23 cellular contexts compared by ENCODE assay signal in genomic region chr16:85117418-85117817, GRCh38. TPM values are rescaled to one million over a fixed set of nuclear protein-coding genes. Genes with fewer than 3 reads are reported as not detected.
DNase-seq lines count a peak whose midpoint lies in the region; ATAC-seq and TF ChIP-seq lines count a peak whose summit lies in the region.
"Had no signal": no experiment of that assay in that cellular context is flagged by ENCODE, and none has a peak within 500 bp of the region (broad histone marks: within the 10 kb centered on the region; RNA-seq: fewer than 3 reads in every experiment).

No MANE protein-coding gene starts in this region.

- WGBS in mesenchymal stem cell = 95% methylated on average over 12 of the region's 12 CpGs

- H2AFZ ChIP-seq in mesenchymal stem cell (ENCODE audit: low read depth, low read length) (no peak overlapping the region), osteoblast (ENCODE audit: low read length) (no peak overlapping the region)
- H2AFZ ChIP-seq: GM23248 had no signal

- no peak overlapping the region for H3K23ac ChIP-seq in mesenchymal stem cell (ENCODE audit: low read length in 2 of 2)

- H2BK12ac ChIP-seq in mesenchymal stem cell (ENCODE audit: low read length in 2 of 2) = peak overlapping the region in 1 of 2 experiments; percentile 39

- H2BK15ac ChIP-seq in mesenchymal stem cell (ENCODE audit: low read depth, poor library complexity, severe bottlenecking) = no peak overlapping the region

- no peaks in the 10 kb centered on the region for H4K20me1 ChIP-seq in osteoblast (ENCODE audit: insufficient read depth, low read length)
- H4K20me1 ChIP-seq: BLaER1 treated with 17β-estradiol and CSF1 and Interleukin-3, amounts not matched to agents 10 nM and 100 nM had no signal

- no peak for TF ChIP-seq CTCF in osteoblast (IDR thresholded peaks at IDR 0.05; ENCODE audit: extremely low read depth, low read depth, low read length)

- H3K4me2 ChIP-seq in mesenchymal stem cell (ENCODE audit: low read length, poor library complexity, severe bottlenecking) = no peak overlapping the region
- no peak overlapping the region for H3K4me2 ChIP-seq in osteoblast (ENCODE audit: insufficient read depth, low read length)
- H3K4me2 ChIP-seq: BLaER1 treated with 17β-estradiol and CSF1 and Interleukin-3, amounts not matched to agents 10 nM and 100 nM had no signal

- no peak overlapping the region for H2BK120ac ChIP-seq in mesenchymal stem cell (ENCODE audit: low read depth, low read length)

- H2BK5ac ChIP-seq in mesenchymal stem cell (ENCODE audit: low read depth, low read length, poor library complexity, severe bottlenecking) = no peak overlapping the region

- H4K8ac ChIP-seq in mesenchymal stem cell (ENCODE audit: low read length) = no peak overlapping the region

- H3K79me1 ChIP-seq in mesenchymal stem cell (replicated peaks; ENCODE audit: low read length, poor library complexity, severe bottlenecking) = no peaks in the 10 kb centered on the region

- H3K14ac ChIP-seq in mesenchymal stem cell (ENCODE audit: low read length in 2 of 2) = no peak overlapping the region

- H3K36me3 ChIP-seq in mesenchymal stem cell (ENCODE audit: control insufficient read depth in 1 of 2, insufficient read depth in 2 of 2, low read depth in 1 of 2, low read length in 2 of 2) (no peaks in the 10 kb centered on the region), osteoblast (ENCODE audit: insufficient read depth, low read length) (no peaks in the 10 kb centered on the region)
- H3K36me3 ChIP-seq: BE2C; BLaER1 treated with 17β-estradiol and CSF1 and Interleukin-3, amounts not matched to agents 10 nM and 100 nM had no signal

- H3K4me3 ChIP-seq in mesenchymal stem cell (ENCODE audit: insufficient read depth in 1 of 2, low read depth in 1 of 2, low read length in 2 of 2) = no peak overlapping the region
- no peak overlapping the region for H3K4me3 ChIP-seq in osteoblast (ENCODE audit: insufficient read depth, low read length)
- H3K4me3 ChIP-seq: BLaER1 treated with 17β-estradiol and CSF1 and Interleukin-3, amounts not matched to agents 10 nM and 100 nM; GM12878; GM23248 had no signal

- ATAC-seq in Right ventricle myocardium inferior (no peak), left ventricle myocardium superior (no peak), sciatic nerve (no peak)
- ATAC-seq: GM12878 had no signal

- H3K4me1 ChIP-seq in mesenchymal stem cell (ENCODE audit: control insufficient read depth, insufficient read depth, low read depth, low read length) = peaks cover 5% of the 10 kb centered on the region
- H3K4me1 ChIP-seq in osteoblast (ENCODE audit: insufficient read depth, low read length) = peaks cover 4% of the 10 kb centered on the region

- no peaks in the 10 kb centered on the region for H3K9me3 ChIP-seq in mesenchymal stem cell (ENCODE audit: control insufficient read depth, low read length)
- H3K9me3 ChIP-seq in osteoblast (ENCODE audit: low read depth, low read length) = no peaks in the 10 kb centered on the region
- H3K9me3 ChIP-seq: BE2C had no signal

- no peak overlapping the region for H3K4ac ChIP-seq in mesenchymal stem cell (ENCODE audit: low read depth in 1 of 2, low read length in 2 of 2)

- H3K79me2 ChIP-seq in osteoblast (ENCODE audit: insufficient read depth, low read length) = no peaks in the 10 kb centered on the region

- peak overlapping the region; percentile 62 for H2AK5ac ChIP-seq in mesenchymal stem cell (ENCODE audit: low read length, severe bottlenecking)

- peak; percentile 14 for DNase-seq in Right ventricle myocardium inferior (ENCODE audit: missing footprints)
- no peak for DNase-seq in left ventricle myocardium superior
- DNase-seq in mesenchymal stem cell = no peak
- DNase-seq in osteoblast (ENCODE audit: insufficient read length, low spot score, missing footprints) = peak; percentile 35
- no peak for DNase-seq in sciatic nerve (ENCODE audit: low spot score)
- DNase-seq in AG20443 (ENCODE audit: low spot score) = no peak
- DNase-seq: AML-193; BE2C; CD4-positive, alpha-beta T cell; CD8-positive, alpha-beta memory T cell; DMS 273 treated with DMSO at 0.1 percent for 48 hours; DMS79; EL; GDM1; GM23248; H7; HCEC 1CT had no signal

- H3K27ac ChIP-seq in mesenchymal stem cell (ENCODE audit: low read length, poor library complexity, severe bottlenecking) = no peak overlapping the region
- no peak overlapping the region for H3K27ac ChIP-seq in osteoblast (ENCODE audit: low read depth, low read length)
- H3K27ac ChIP-seq: BLaER1 treated with 17β-estradiol and CSF1 and Interleukin-3, amounts not matched to agents 10 nM and 100 nM; GM23248 had no signal

- no peak overlapping the region for H3K9ac ChIP-seq in mesenchymal stem cell (ENCODE audit: low read length)
- H3K9ac ChIP-seq: GM23248 had no signal

- intact Hi-C loops in Right ventricle myocardium inferior (cut with DNase I) (loop anchor here (5.0 kb wide), 1 partner anchor 130 kb away; no protein-coding TSS in a partner anchor), left ventricle myocardium superior (cut with micrococcal nuclease) (no loop called here), sciatic nerve (cut with DNase I) (loop anchor here (10.0 kb wide), 1 partner anchor 597 kb away; no protein-coding TSS in a partner anchor)

- peak overlapping the region in 1 of 2 experiments; percentile 50 for H3K18ac ChIP-seq in mesenchymal stem cell (ENCODE audit: low read depth in 1 of 2, low read length in 2 of 2)

- H3K27me3 ChIP-seq in mesenchymal stem cell (ENCODE audit: control insufficient read depth in 1 of 2, insufficient read depth in 1 of 2, low read length in 2 of 2) (peaks cover 0 to 11% of the 10 kb centered on the region in 2 experiments), osteoblast (ENCODE audit: insufficient read depth, low read length) (no peaks in the 10 kb centered on the region)
- H3K27me3 ChIP-seq: BE2C; BLaER1 treated with 17β-estradiol and CSF1 and Interleukin-3, amounts not matched to agents 10 nM and 100 nM had no signal

- no peak overlapping the region for H4K91ac ChIP-seq in mesenchymal stem cell (ENCODE audit: low read length)

RNA-seq across cellular contexts. Expression of gene CIBAR2, which starts 5.1 kb away (rescaled TPM):
- not detected for total RNA-seq in Right ventricle myocardium inferior
- total RNA-seq in left ventricle myocardium superior = not detected
- polyA plus RNA-seq in mesenchymal stem cell (2013, experiment 1 of 2) = 0.03 TPM
- polyA plus RNA-seq in mesenchymal stem cell (2013, experiment 2 of 2) = 0.07 TPM
- total RNA-seq in osteoblast = under 0.01 TPM in 1 of 2 replicates, not detected in the other
- total RNA-seq in sciatic nerve = not detected
- total RNA-seq: A172; A673; CD4-positive, alpha-beta T cell; CD8-positive, alpha-beta memory T cell; GM12878; GM23248; H1; H7 had no signal
- polyA plus RNA-seq: CD14-positive monocyte; CD8-positive, alpha-beta memory T cell; GM23248 had no signal

Comparison
In these comparisons a context has a peak if more than half of its experiments do, and no peak if none do; other contexts are left out.
1. DNase-seq: peak in Right ventricle myocardium inferior (single experiment) and osteoblast (single experiment); none in left ventricle myocardium superior (single experiment), mesenchymal stem cell (single experiment), sciatic nerve (single experiment) and AG20443 (single experiment).